In the genomic region with DNA sequence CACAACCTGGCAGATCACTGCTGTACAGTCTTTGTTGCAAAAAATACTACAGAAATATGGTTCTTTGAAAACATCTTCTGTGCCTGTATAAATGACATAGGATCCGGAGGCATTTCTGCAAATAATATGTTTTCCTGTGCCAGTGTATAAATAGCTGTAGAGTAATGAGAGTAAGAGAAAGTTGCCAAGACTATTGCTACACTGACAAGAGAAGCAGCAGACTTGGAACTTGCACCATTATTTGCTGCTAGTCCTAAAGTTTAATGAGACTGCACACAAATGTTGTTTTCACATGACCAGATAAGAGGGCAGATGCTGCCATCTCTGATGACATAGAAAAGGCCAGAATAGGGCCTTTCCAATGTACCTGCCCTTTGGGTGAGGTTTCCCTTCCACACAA, we compare ENCODE assay signal across 20 cellular contexts.
"Had no signal": no experiment of that assay in that cellular context is flagged by ENCODE, and none has a peak within 500 bp of the region (broad histone marks: within the 10 kb centered on the region; RNA-seq: fewer than 3 reads in every experiment).

No MANE protein-coding gene starts in this region.

- H3K9me3 ChIP-seq: MG63, SJCRH30 had no signal

- H3K36me3 ChIP-seq: MG63, SJCRH30 had no signal

- FAIRE-seq: HepG2, RCC 7860 had no signal

- H3K27ac ChIP-seq: SJCRH30 had no signal

- ATAC-seq: HepG2, SK-N-SH treated with all-trans-retinoic acid at 6 μM for 48 hours had no signal

- DNase-seq: IMR-90, Karpas-422, KG1, MG63, NCI-H1092 treated with DMSO at 0.1 percent for 48 hours, NCI-H1436, NCI-H187, NCI-H2029, NCI-H2081 treated with DMSO at 0.1 percent for 48 hours, NCI-H2171, NCI-H226, NCI-H446, NCI-H510A, NCI-H774, RPMI8226, SHP77 treated with DMSO at 0.1 percent for 48 hours, SJCRH30 had no signal

- H3K4me3 ChIP-seq: MG63, SJCRH30 had no signal

- H3K27me3 ChIP-seq: MG63, SJCRH30 had no signal
